1 cellular context compared by ENCODE assay signal in the genomic region with DNA sequence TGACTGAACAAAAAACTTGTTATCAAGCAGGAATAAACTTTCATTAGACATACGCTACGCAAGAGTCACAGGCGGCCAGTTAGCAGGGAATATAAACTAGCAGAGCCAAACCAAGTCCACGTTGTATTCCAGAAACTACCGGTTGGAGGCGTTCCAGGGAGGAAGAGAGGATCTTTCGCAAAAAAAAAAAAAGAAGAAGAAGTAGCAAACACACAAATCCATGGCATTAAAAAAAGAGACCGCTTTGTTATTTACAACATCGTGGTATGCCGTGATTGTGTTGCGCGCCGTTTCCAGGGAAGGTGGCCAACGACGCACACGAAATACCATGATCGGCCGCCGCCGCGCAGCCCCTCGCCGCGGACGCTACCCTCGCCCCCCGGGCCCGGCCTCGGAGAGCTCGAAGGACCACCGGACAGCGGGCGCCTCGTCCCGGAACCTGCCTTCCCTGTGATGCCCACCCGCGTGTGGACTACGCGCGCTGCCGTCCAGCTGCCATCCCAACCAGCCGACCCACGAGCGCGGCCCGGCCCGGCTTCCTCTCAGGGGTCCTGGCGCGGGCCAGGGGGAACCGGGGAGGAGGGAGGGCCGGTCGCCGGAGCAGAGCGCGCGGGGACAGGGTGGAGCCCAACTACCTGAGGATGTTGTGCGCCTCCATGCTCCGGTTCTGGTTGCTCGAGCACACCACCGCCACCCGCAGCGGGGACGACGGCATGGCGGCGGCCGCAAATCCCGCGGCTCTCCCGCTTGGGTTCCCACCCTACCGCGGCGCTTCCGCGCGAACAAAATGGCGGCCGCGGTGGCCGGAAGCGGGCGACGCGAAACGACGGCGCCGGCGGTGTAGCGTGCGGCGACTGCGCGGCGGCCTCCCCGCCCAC.
A peak's percentile ranks its signal among the peaks of the same experiment; 100 is the strongest.
TF ChIP-seq lines count a peak whose summit lies in the region.

No MANE protein-coding gene starts in this region.

TF ChIP-seq in HepG2, 621 proteins besides CTCF, POLR2A, EP300 and RAD21 (continued from another document and continues in another):
- TF ChIP-seq, protein P1, sequence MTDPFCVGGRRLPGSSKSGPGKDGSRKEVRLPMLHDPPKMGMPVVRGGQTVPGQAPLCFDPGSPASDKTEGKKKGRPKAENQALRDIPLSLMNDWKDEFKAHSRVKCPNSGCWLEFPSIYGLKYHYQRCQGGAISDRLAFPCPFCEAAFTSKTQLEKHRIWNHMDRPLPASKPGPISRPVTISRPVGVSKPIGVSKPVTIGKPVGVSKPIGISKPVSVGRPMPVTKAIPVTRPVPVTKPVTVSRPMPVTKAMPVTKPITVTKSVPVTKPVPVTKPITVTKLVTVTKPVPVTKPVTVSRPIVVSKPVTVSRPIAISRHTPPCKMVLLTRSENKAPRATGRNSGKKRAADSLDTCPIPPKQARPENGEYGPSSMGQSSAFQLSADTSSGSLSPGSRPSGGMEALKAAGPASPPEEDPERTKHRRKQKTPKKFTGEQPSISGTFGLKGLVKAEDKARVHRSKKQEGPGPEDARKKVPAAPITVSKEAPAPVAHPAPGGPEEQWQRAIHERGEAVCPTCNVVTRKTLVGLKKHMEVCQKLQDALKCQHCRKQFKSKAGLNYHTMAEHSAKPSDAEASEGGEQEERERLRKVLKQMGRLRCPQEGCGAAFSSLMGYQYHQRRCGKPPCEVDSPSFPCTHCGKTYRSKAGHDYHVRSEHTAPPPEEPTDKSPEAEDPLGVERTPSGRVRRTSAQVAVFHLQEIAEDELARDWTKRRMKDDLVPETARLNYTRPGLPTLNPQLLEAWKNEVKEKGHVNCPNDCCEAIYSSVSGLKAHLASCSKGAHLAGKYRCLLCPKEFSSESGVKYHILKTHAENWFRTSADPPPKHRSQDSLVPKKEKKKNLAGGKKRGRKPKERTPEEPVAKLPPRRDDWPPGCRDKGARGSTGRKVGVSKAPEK (CRISPR knock-in tag; IDR thresholded peaks at IDR 0.05; ENCODE audit: borderline replicate concordance), result no peak
- no peak for TF ChIP-seq ZNF180 (CRISPR knock-in tag; IDR thresholded peaks at IDR 0.05; ENCODE audit: borderline replicate concordance, low read depth)
- 0 out of 2 replicates have a peak, but pooled peaks have one; percentile 28 for TF ChIP-seq ZNF12 (CRISPR knock-in tag; IDR thresholded peaks at IDR 0.05)
- no peak; the same call in 1 of the 2 replicates for TF ChIP-seq ZBTB4 (CRISPR knock-in tag; IDR thresholded peaks at IDR 0.05; ENCODE audit: borderline replicate concordance)
- TF ChIP-seq HNF4A (CRISPR knock-in tag; IDR thresholded peaks at IDR 0.05), result no peak
- TF ChIP-seq, protein P2, sequence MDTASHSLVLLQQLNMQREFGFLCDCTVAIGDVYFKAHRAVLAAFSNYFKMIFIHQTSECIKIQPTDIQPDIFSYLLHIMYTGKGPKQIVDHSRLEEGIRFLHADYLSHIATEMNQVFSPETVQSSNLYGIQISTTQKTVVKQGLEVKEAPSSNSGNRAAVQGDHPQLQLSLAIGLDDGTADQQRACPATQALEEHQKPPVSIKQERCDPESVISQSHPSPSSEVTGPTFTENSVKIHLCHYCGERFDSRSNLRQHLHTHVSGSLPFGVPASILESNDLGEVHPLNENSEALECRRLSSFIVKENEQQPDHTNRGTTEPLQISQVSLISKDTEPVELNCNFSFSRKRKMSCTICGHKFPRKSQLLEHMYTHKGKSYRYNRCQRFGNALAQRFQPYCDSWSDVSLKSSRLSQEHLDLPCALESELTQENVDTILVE (CRISPR knock-in tag; IDR thresholded peaks at IDR 0.05), result no peak
- no peak for TF ChIP-seq ATF1 (CRISPR knock-in tag; IDR thresholded peaks at IDR 0.05)
- no peak for TF ChIP-seq BRD4 (CRISPR knock-in tag; IDR thresholded peaks at IDR 0.05)
- 0 out of 2 replicates have a peak, but pooled peaks have one; percentile 43 for TF ChIP-seq RXRA (CRISPR knock-in tag; IDR thresholded peaks at IDR 0.05)
- TF ChIP-seq, protein P3, sequence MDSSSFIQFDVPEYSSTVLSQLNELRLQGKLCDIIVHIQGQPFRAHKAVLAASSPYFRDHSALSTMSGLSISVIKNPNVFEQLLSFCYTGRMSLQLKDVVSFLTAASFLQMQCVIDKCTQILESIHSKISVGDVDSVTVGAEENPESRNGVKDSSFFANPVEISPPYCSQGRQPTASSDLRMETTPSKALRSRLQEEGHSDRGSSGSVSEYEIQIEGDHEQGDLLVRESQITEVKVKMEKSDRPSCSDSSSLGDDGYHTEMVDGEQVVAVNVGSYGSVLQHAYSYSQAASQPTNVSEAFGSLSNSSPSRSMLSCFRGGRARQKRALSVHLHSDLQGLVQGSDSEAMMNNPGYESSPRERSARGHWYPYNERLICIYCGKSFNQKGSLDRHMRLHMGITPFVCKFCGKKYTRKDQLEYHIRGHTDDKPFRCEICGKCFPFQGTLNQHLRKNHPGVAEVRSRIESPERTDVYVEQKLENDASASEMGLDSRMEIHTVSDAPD (CRISPR knock-in tag; IDR thresholded peaks at IDR 0.05), result no peak
- TF ChIP-seq ZBTB26 (CRISPR knock-in tag; IDR thresholded peaks at IDR 0.05; ENCODE audit: borderline replicate concordance), result no peak
- peak; percentile 32; the same call in 1 of the 2 replicates for TF ChIP-seq MTA1 (CRISPR knock-in tag; IDR thresholded peaks at IDR 0.05; ENCODE audit: borderline replicate concordance)
- no peak for TF ChIP-seq RERE (CRISPR knock-in tag; IDR thresholded peaks at IDR 0.05; ENCODE audit: low read depth)
- no peak for TF ChIP-seq ZNF121 (CRISPR knock-in tag; IDR thresholded peaks at IDR 0.05)
- TF ChIP-seq EED (CRISPR knock-in tag; IDR thresholded peaks at IDR 0.05), result no peak
- no peak for TF ChIP-seq CREM (IDR thresholded peaks at IDR 0.05)
- no peak for TF ChIP-seq CREM (CRISPR knock-in tag; IDR thresholded peaks at IDR 0.05)
- 0 out of 2 replicates have a peak, but pooled peaks have one; percentile 28 for TF ChIP-seq ARNTL (CRISPR knock-in tag; IDR thresholded peaks at IDR 0.05)
- TF ChIP-seq ZNF703 (CRISPR knock-in tag; IDR thresholded peaks at IDR 0.05; ENCODE audit: borderline replicate concordance), result no peak; the same call in 1 of the 2 replicates
- TF ChIP-seq ZNF839 (CRISPR knock-in tag; IDR thresholded peaks at IDR 0.05; ENCODE audit: borderline replicate concordance), result no peak
- TF ChIP-seq NR2C2 (CRISPR knock-in tag; IDR thresholded peaks at IDR 0.05; ENCODE audit: borderline replicate concordance), result no peak
- TF ChIP-seq THAP8 (CRISPR knock-in tag; IDR thresholded peaks at IDR 0.05; ENCODE audit: borderline replicate concordance), result no peak; the same call in 1 of the 2 replicates
- 0 out of 2 replicates have a peak, but pooled peaks have one; percentile 34 for TF ChIP-seq ETV6 (CRISPR knock-in tag; conservative IDR thresholded peaks at IDR 0.05)
- TF ChIP-seq FOXK1 (CRISPR knock-in tag; IDR thresholded peaks at IDR 0.05; ENCODE audit: borderline replicate concordance, low read depth), result no peak
- 0 out of 2 replicates have a peak, but pooled peaks have one; percentile 48 for TF ChIP-seq ZNF101 (CRISPR knock-in tag; IDR thresholded peaks at IDR 0.05; ENCODE audit: borderline replicate concordance, low read depth)
- no peak for TF ChIP-seq ERF (CRISPR knock-in tag; IDR thresholded peaks at IDR 0.05)
- no peak; the same call in 1 of the 2 replicates for TF ChIP-seq ATF7-NPFF (CRISPR knock-in tag; IDR thresholded peaks at IDR 0.05; ENCODE audit: low read depth)
- TF ChIP-seq SP1 (IDR thresholded peaks at IDR 0.05), result no peak
- TF ChIP-seq SP1 (CRISPR knock-in tag; IDR thresholded peaks at IDR 0.05), result no peak
- TF ChIP-seq IRF9 (CRISPR knock-in tag; IDR thresholded peaks at IDR 0.05; ENCODE audit: borderline replicate concordance), result no peak
- TF ChIP-seq ZNF660 (CRISPR knock-in tag; IDR thresholded peaks at IDR 0.05; ENCODE audit: borderline replicate concordance, low read depth), result no peak
- TF ChIP-seq ZNF761 (CRISPR knock-in tag; conservative IDR thresholded peaks at IDR 0.05), result no peak
- peak; percentile 67; the same call in 1 of the 2 replicates for TF ChIP-seq ZBTB7B (CRISPR knock-in tag; IDR thresholded peaks at IDR 0.05)
- TF ChIP-seq NR2F1 (CRISPR knock-in tag; IDR thresholded peaks at IDR 0.05), result no peak
- no peak for TF ChIP-seq KMT2B (CRISPR knock-in tag; IDR thresholded peaks at IDR 0.05)
- peak; percentile 31; the same call in 1 of the 2 replicates for TF ChIP-seq SIN3A (IDR thresholded peaks at IDR 0.05; ENCODE audit: borderline replicate concordance, low read depth, low read length)
